19 cellular contexts compared by ENCODE assay signal in the genomic region with DNA sequence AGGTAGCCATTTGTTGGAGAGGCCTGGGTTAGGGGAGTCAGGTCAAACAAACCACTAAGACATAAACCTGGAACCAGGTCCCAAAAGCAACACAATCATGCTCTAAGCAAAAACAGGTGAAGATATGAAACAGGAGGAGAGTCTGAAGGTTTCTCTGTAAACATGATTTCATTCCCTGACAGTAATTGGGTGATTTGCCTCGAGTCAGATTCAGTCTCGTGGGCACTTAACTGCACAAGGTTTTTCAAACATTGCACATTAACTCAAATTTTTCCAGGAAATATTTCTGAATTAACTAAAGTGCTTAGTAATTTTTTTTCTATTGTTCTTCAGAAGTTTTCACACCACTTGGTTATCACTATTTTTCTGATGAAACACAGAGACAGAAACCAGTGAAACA. TPM values are rescaled to one million over a fixed set of nuclear protein-coding genes. Genes with fewer than 3 reads are reported as not detected.
DNase-seq lines count a peak whose midpoint lies in the region; ATAC-seq and TF ChIP-seq lines count a peak whose summit lies in the region.
"Had no signal": no experiment of that assay in that cellular context is flagged by ENCODE, and none has a peak within 500 bp of the region (broad histone marks: within the 10 kb centered on the region; RNA-seq: fewer than 3 reads in every experiment).

No MANE protein-coding gene starts in this region.

- no peaks in the 10 kb centered on the region for H3K36me3 Mint-ChIP-seq in T-cell
- H3K36me3 Mint-ChIP-seq: CD8-positive, alpha-beta T cell had no signal

- no peaks in the 10 kb centered on the region for H3F3A ChIP-seq in neural cell (ENCODE audit: insufficient read depth, low read length, poor library complexity, severe bottlenecking)

- H3K79me2 ChIP-seq in neural cell (replicated peaks; ENCODE audit: insufficient read depth, low read length), result no peaks in the 10 kb centered on the region

- H3K9me3 Mint-ChIP-seq in T-cell, result no peaks in the 10 kb centered on the region
- H3K9me3 Mint-ChIP-seq: CD8-positive, alpha-beta T cell had no signal

- no peak overlapping the region for H3K27ac ChIP-seq in SK-N-MC
- H3K27ac ChIP-seq in neural cell (ENCODE audit: low read length), result no peak overlapping the region
- H3K27ac ChIP-seq: 22Rv1; A549; BLaER1 treated with 17β-estradiol and CSF1 and Interleukin-3, amounts not matched to agents 10 nM and 100 nM; HL-60 had no signal

- H3K4me1 ChIP-seq in HAP-1, result no peaks in the 10 kb centered on the region
- H3K4me1 ChIP-seq: A549 had no signal

- no peak for TF ChIP-seq EP300 in neural cell (conservative IDR thresholded peaks at IDR 0.05; ENCODE audit: poor library complexity, severe bottlenecking)

- H3K9me3 ChIP-seq in SK-N-MC (ENCODE audit: low read depth, low read length) (no peaks in the 10 kb centered on the region), neural cell (ENCODE audit: low read length) (no peaks in the 10 kb centered on the region), HAP-1 (no peaks in the 10 kb centered on the region; the same call in 1 of the 2 replicates)
- H3K9me3 ChIP-seq: A549; BLaER1 treated with 17β-estradiol and CSF1 and Interleukin-3, amounts not matched to agents 10 nM and 100 nM had no signal

- no peak for TF ChIP-seq CTCF in neural cell (IDR thresholded peaks at IDR 0.05; ENCODE audit: poor library complexity, severe bottlenecking)

- ATAC-seq in T-cell (replicated peaks in 1 of 4), result no peak
- ATAC-seq: A549; CD8-positive, alpha-beta T cell; GM12878 had no signal

- POLR2A ChIA-PET in T-cell (lab: Charles Lee), result no interaction called here

- no peak overlapping the region for H3K4me3 ChIP-seq in SK-N-MC
- H3K4me3 ChIP-seq in neural cell (ENCODE audit: low read length), result no peak overlapping the region
- H3K4me3 ChIP-seq in HAP-1, result no peak overlapping the region
- H3K4me3 ChIP-seq: A549; BLaER1 treated with 17β-estradiol and CSF1 and Interleukin-3, amounts not matched to agents 10 nM and 100 nM; GM12878 had no signal

- H3K9ac ChIP-seq in SK-N-MC (ENCODE audit: insufficient read length) (peak overlapping the region; percentile 5), neural cell (ENCODE audit: low read length) (no peak overlapping the region)
- H3K9ac ChIP-seq: BLaER1 treated with 17β-estradiol and CSF1 and Interleukin-3, amounts not matched to agents 10 nM and 100 nM had no signal

- no peak for TF ChIP-seq RAD21 in neural cell (conservative IDR thresholded peaks at IDR 0.05)

- H3K27me3 ChIP-seq in neural cell (ENCODE audit: insufficient read depth, low read depth, low read length), result no peaks in the 10 kb centered on the region
- H3K27me3 ChIP-seq in HAP-1 (ENCODE audit: low read depth), result no peaks in the 10 kb centered on the region
- H3K27me3 ChIP-seq: BLaER1 treated with 17β-estradiol and CSF1 and Interleukin-3, amounts not matched to agents 10 nM and 100 nM had no signal

- peaks cover 3 to 4% of the 10 kb centered on the region in 2 donors for H3K27me3 Mint-ChIP-seq in T-cell

- DNase-seq in NCI-H2171 treated with DMSO at 0.1 percent for 48 hours (lab: John Stamatoyannopoulos, UW), result peak; percentile 27
- DNase-seq in NCI-H2171 (lab: John Stamatoyannopoulos, UW), result no peak
- no peak for DNase-seq in SK-N-MC (ENCODE audit: low read depth, low spot score)
- DNase-seq in AG20443 (ENCODE audit: low spot score), result no peak
- DNase-seq in HAP-1 (ENCODE audit: low spot score in 2 of 2), result no peak
- DNase-seq in T-cell, result no peak
- DNase-seq: Calu3; CD8-positive, alpha-beta T cell; DMS53; DND-41; EL; GOT3; H7 had no signal

- H4K20me1 ChIP-seq in neural cell (ENCODE audit: insufficient read depth), result no peaks in the 10 kb centered on the region
- H4K20me1 ChIP-seq: BLaER1 treated with 17β-estradiol and CSF1 and Interleukin-3, amounts not matched to agents 10 nM and 100 nM had no signal

- no peak overlapping the region for H3K4me2 ChIP-seq in neural cell (ENCODE audit: low read length)
- H3K4me2 ChIP-seq: A549; BLaER1 treated with 17β-estradiol and CSF1 and Interleukin-3, amounts not matched to agents 10 nM and 100 nM had no signal

- in situ Hi-C loops in HAP-1 (cut with MboI; ENCODE audit: low sequenced_read_pairs), result no loop called here

- CTCF ChIA-PET in T-cell (lab: Charles Lee), result no interaction called here

- H3K4me3 Mint-ChIP-seq in T-cell, result no peak overlapping the region
- H3K4me3 Mint-ChIP-seq: CD8-positive, alpha-beta T cell had no signal

- H3K9me2 ChIP-seq in neural cell (ENCODE audit: insufficient read depth, low read length), result no peaks in the 10 kb centered on the region

- no peaks in the 10 kb centered on the region for H3K4me1 Mint-ChIP-seq in T-cell

- H3K36me3 ChIP-seq in SK-N-MC (ENCODE audit: insufficient read depth, low read length) (no peaks in the 10 kb centered on the region), neural cell (ENCODE audit: insufficient read depth, low read length) (no peaks in the 10 kb centered on the region), HAP-1 (replicated peaks) (no peaks in the 10 kb centered on the region)
- H3K36me3 ChIP-seq: BLaER1 treated with 17β-estradiol and CSF1 and Interleukin-3, amounts not matched to agents 10 nM and 100 nM had no signal

- no peak overlapping the region for H3K27ac Mint-ChIP-seq in T-cell
- H3K27ac Mint-ChIP-seq: CD8-positive, alpha-beta T cell had no signal

- no peak overlapping the region for H2AFZ ChIP-seq in neural cell (ENCODE audit: low read depth, low read length)

TF ChIP-seq in neural cell, 6 proteins besides CTCF, POLR2A, EP300 and RAD21:
- no peak for TF ChIP-seq MXI1 (conservative IDR thresholded peaks at IDR 0.05; ENCODE audit: poor library complexity, severe bottlenecking)
- no peak for TF ChIP-seq EZH2 (IDR thresholded peaks at IDR 0.05; ENCODE audit: borderline replicate concordance, insufficient read depth, low read length, poor library complexity, severe bottlenecking)
- TF ChIP-seq POLR2AphosphoS5 (IDR thresholded peaks at IDR 0.05), result peak; percentile 33
- no peak for TF ChIP-seq SMC3 (conservative IDR thresholded peaks at IDR 0.05; ENCODE audit: poor library complexity)
- TF ChIP-seq, protein P1, sequence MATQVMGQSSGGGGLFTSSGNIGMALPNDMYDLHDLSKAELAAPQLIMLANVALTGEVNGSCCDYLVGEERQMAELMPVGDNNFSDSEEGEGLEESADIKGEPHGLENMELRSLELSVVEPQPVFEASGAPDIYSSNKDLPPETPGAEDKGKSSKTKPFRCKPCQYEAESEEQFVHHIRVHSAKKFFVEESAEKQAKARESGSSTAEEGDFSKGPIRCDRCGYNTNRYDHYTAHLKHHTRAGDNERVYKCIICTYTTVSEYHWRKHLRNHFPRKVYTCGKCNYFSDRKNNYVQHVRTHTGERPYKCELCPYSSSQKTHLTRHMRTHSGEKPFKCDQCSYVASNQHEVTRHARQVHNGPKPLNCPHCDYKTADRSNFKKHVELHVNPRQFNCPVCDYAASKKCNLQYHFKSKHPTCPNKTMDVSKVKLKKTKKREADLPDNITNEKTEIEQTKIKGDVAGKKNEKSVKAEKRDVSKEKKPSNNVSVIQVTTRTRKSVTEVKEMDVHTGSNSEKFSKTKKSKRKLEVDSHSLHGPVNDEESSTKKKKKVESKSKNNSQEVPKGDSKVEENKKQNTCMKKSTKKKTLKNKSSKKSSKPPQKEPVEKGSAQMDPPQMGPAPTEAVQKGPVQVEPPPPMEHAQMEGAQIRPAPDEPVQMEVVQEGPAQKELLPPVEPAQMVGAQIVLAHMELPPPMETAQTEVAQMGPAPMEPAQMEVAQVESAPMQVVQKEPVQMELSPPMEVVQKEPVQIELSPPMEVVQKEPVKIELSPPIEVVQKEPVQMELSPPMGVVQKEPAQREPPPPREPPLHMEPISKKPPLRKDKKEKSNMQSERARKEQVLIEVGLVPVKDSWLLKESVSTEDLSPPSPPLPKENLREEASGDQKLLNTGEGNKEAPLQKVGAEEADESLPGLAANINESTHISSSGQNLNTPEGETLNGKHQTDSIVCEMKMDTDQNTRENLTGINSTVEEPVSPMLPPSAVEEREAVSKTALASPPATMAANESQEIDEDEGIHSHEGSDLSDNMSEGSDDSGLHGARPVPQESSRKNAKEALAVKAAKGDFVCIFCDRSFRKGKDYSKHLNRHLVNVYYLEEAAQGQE (IDR thresholded peaks at IDR 0.05; ENCODE audit: borderline replicate concordance), result no peak
- no peak for TF ChIP-seq TAF1 (IDR thresholded peaks at IDR 0.05; ENCODE audit: low read depth)

RNA-seq across cellular contexts. Expression of gene RORA, which starts 27.8 kb away (rescaled TPM):
- 2.0 and 2.1 TPM in 2 replicates for polyA plus RNA-seq in neural cell
- 9.0 and 13.5 TPM in 2 replicates for polyA minus RNA-seq in neural cell
- 100 to 1,000 TPM in 3 of 5 donors, 10 to 100 TPM in 2; 90.8 to 183 (median 112) TPM for total RNA-seq in T-cell
